ENCODE assay signal across 1 cellular context in the genomic region with DNA sequence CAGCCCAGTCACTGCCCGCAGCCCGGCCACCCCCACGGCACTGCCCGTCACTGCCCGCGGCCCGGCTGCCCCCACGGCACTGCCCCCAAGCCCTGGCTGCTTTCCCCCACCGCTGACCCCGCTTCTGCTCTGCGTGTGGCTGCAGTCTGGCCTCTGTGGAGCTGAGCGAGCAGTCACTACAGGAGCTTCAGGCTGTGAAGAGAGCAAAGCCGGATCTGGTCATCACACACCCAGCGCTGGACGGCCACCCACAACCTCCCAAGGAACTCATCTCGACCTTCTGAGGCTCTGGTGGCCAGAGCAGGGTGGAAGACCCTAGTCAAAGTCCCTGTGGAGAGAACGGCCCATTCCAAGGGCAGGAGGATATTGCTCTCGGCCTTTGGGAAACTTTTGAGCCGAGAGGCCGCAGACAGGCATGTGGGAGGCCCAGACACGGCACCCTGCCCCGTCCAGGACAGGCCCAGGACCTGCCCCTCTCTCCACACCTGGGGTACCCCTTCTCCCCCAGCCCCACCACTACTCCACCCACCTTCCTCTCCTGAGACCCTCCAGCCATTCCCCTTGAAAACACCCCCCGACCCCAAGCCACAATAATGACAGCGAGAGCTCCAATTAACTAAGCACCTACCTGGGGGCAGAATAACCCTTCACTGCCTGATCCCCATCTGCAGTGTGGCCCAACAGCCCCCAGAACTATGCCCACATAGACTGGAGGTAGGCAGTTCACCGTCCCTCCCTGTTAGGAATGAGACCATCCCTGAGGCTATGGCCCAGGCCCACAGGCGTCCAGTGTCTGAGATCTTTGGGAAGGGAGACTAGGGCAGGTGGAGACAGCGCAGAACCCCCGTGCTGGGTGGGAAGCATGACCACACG.
TF ChIP-seq lines count a peak whose summit lies in the region.

No MANE protein-coding gene starts in this region.

TF ChIP-seq in H1, 55 proteins besides CTCF, POLR2A, EP300 and RAD21:
- no peak for TF ChIP-seq NANOG (IDR thresholded peaks at IDR 0.05; ENCODE audit: insufficient read depth, low read depth, low read length, poor library complexity, severe bottlenecking)
- TF ChIP-seq, protein P1, sequence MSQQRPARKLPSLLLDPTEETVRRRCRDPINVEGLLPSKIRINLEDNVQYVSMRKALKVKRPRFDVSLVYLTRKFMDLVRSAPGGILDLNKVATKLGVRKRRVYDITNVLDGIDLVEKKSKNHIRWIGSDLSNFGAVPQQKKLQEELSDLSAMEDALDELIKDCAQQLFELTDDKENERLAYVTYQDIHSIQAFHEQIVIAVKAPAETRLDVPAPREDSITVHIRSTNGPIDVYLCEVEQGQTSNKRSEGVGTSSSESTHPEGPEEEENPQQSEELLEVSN (IDR thresholded peaks at IDR 0.05): no peak
- no peak for TF ChIP-seq ZNF274 (IDR thresholded peaks at IDR 0.05; ENCODE audit: borderline replicate concordance, extremely low read depth, low read length)
